8 cellular contexts compared by ENCODE assay signal in genomic region chr1:66276229-66276628, GRCh38.
DNase-seq lines count a peak whose midpoint lies in the region; ATAC-seq and TF ChIP-seq lines count a peak whose summit lies in the region.
"Had no signal": no experiment of that assay in that cellular context is flagged by ENCODE, and none has a peak within 500 bp of the region (broad histone marks: within the 10 kb centered on the region; RNA-seq: fewer than 3 reads in every experiment).

No MANE protein-coding gene starts in this region.

- H3K27me3 Mint-ChIP-seq in natural killer cell (ENCODE audit: low read depth in 2 of 2), result peaks cover 0 to 21% of the 10 kb centered on the region in 2 donors

- peak overlapping the region; percentile 69 for H3K4me3 Mint-ChIP-seq in natural killer cell

- CTCF ChIA-PET in A673 (lab: Charles Lee), result no interaction called here

- peak overlapping the region; percentile 64 to 74 for H3K27ac Mint-ChIP-seq in natural killer cell

- DNase-seq in Kasumi-1 (lab: John Stamatoyannopoulos, UW) (peak; percentile 51 to 57), natural killer cell (no peak), UCSD-AML1 (lab: John Stamatoyannopoulos, UW; ENCODE audit: unreplicated experiment) (no peak), A673 (ENCODE audit: low spot score) (no peak), mesenteric fat pad (ENCODE audit: low spot score) (no peak)

- TF ChIP-seq CTCF in natural killer cell (IDR thresholded peaks at IDR 0.05) (no peak), A673 (conservative IDR thresholded peaks at IDR 0.05; ENCODE audit: low read depth, low read length) (no peak)

- peaks cover 29 to 31% of the 10 kb centered on the region in 2 donors for H3K4me1 Mint-ChIP-seq in natural killer cell

- H3K9me3 Mint-ChIP-seq in natural killer cell, result no peaks in the 10 kb centered on the region

- no peaks in the 10 kb centered on the region for H3K9me3 ChIP-seq in A673 (ENCODE audit: low read depth, low read length, poor library complexity, severe bottlenecking)
- H3K9me3 ChIP-seq: thoracic aorta had no signal

- POLR2A ChIA-PET in A673 (lab: Charles Lee; ENCODE audit: low non-redundant PET), result no interaction called here

- no peaks in the 10 kb centered on the region for H3K27me3 ChIP-seq in A673 (replicated peaks; ENCODE audit: insufficient read depth, low read depth, low read length, poor library complexity)

- H3K36me3 ChIP-seq in A673 (ENCODE audit: insufficient read depth, low read length, poor library complexity, severe bottlenecking), result no peaks in the 10 kb centered on the region
- H3K36me3 ChIP-seq: thoracic aorta had no signal

- H3K4me3 ChIP-seq in A673 (ENCODE audit: low read depth, low read length, poor library complexity, severe bottlenecking), result no peak overlapping the region
- H3K4me3 ChIP-seq: thoracic aorta had no signal

- H3K27ac ChIP-seq in A673 (ENCODE audit: low read depth, low read length, poor library complexity, severe bottlenecking), result no peak overlapping the region

- peaks cover 17% of the 10 kb centered on the region for H3K4me1 ChIP-seq in A673 (ENCODE audit: insufficient read depth, low read length, poor library complexity, severe bottlenecking)

- ATAC-seq in GM18873 (IDR thresholded peaks at IDR 0.05; ENCODE audit: low FRiP score, unreplicated experiment) (peak; percentile 75), GM21786 (IDR thresholded peaks at IDR 0.05; ENCODE audit: unreplicated experiment) (peak; percentile 78), natural killer cell (peak; percentile 57 to 81 (median 75))

- intact Hi-C loops in natural killer cell (cut with micrococcal nuclease) (loop anchor here (5.0 kb wide), 1 partner anchor 56 kb away; no protein-coding TSS in a partner anchor), A673 (cut with micrococcal nuclease; ENCODE audit: unreplicated experiment) (no loop called here)

- no peaks in the 10 kb centered on the region for H3K36me3 Mint-ChIP-seq in natural killer cell

- no TSS peak for BruUV-seq in A673 (replicated peaks; lab: Mats Ljungman, UMichigan)

Comparison
In these comparisons a context has a peak if more than half of its experiments do, and no peak if none do; other contexts are left out.
1. DNase-seq: peak in Kasumi-1 (2 of 2); none in natural killer cell (single experiment), UCSD-AML1 (single experiment), A673 (single experiment) and mesenteric fat pad (single experiment).
2. Peak in every context shown above with its lines, with median percentiles within 50 percentile points of each other: ATAC-seq.